Comparison of ENCODE assay signal across 7 cellular contexts in the genomic region with DNA sequence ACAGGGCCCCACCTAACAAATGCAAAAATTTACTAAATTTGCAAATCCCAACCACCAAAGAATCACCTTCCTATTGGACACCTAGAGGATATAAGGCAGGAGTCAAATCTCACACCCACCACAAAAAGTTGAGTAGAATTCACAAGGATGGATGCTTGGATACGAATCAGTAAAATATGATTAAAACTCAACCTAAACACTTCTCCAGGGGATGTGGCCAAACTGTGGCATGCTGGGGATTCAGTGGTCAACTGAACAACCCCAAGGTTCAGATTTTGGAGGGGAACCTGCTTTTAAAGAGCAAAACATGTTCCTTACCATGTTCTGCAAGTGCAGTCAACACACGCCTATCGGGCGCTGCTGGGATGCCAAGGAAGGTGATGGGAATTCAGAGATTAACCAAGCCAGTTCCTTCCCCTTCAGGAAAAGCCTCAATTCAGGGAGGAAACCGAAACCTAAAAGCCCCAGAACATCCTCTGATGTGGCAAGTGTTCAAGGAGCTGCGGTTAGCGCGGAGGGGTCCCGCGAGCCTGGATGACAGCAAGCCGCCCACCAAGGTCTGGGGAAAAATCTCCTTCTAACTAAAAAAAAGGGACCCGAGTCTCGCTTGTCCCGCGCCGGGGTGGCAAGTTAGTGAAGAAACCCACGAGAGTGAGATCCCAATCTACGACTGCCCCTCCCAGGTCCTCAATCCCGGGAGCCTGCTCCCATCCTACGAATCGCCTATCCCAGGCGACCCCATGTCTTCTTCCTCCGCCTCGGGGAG. TPM values are rescaled to one million over a fixed set of nuclear protein-coding genes. Genes with fewer than 3 reads are reported as not detected.
DNase-seq lines count a peak whose midpoint lies in the region; ATAC-seq and TF ChIP-seq lines count a peak whose summit lies in the region.

No MANE protein-coding gene starts in this region.

- peak; percentile 32 for DNase-seq in T-helper 2 cell treated with Interferon-gamma antibody and Interleukin-4, amounts not matched to agents 5 μg/mL and 100 μg/mL, for 36 hours (ENCODE audit: low spot score)
- DNase-seq in effector CD8-positive, alpha-beta T cell (lab: John Stamatoyannopoulos, UW): peak; percentile 47
- DNase-seq in mesenchymal stem cell: peak; percentile 65
- DNase-seq in tibial nerve (ENCODE audit: low spot score in 2 of 2): no peak

- H3K79me1 ChIP-seq in mesenchymal stem cell (replicated peaks; ENCODE audit: low read length, poor library complexity, severe bottlenecking): peaks cover 9% of the 10 kb centered on the region

- peak overlapping the region; percentile 79 for H2AFZ ChIP-seq in mesenchymal stem cell (ENCODE audit: low read depth, low read length)

- H3K36me3 ChIP-seq in mesenchymal stem cell (ENCODE audit: control insufficient read depth in 1 of 2, insufficient read depth in 2 of 2, low read depth in 1 of 2, low read length in 2 of 2): peaks cover 2 to 3% of the 10 kb centered on the region in 2 experiments
- H3K36me3 ChIP-seq in tibial nerve: peaks cover 0 to 20% (median 3%) of the 10 kb centered on the region in 3 donors

- H3K9ac ChIP-seq in mesenchymal stem cell (ENCODE audit: low read length): peak overlapping the region; percentile 96

- H3K27ac ChIP-seq in mesenchymal stem cell (ENCODE audit: low read length, poor library complexity, severe bottlenecking): no peak overlapping the region
- H3K27ac ChIP-seq in tibial nerve: peak overlapping the region; percentile 90 to 100 (median 98)

- ATAC-seq in HG03064 (IDR thresholded peaks at IDR 0.05; ENCODE audit: low read depth, unreplicated experiment) (peak; percentile 10), HG03045 (IDR thresholded peaks at IDR 0.05; ENCODE audit: unreplicated experiment) (no peak)

- peak overlapping the region; percentile 90 for H3K4me2 ChIP-seq in mesenchymal stem cell (ENCODE audit: low read length, poor library complexity, severe bottlenecking)

- no peaks in the 10 kb centered on the region for H3K27me3 ChIP-seq in mesenchymal stem cell (ENCODE audit: control insufficient read depth in 1 of 2, insufficient read depth in 1 of 2, low read length in 2 of 2)
- no peaks in the 10 kb centered on the region for H3K27me3 ChIP-seq in tibial nerve

- TF ChIP-seq EP300 in tibial nerve (IDR thresholded peaks at IDR 0.05): peak in 1 of 2 donors; percentile 7

- no peak for TF ChIP-seq POLR2A in tibial nerve (IDR thresholded peaks at IDR 0.05)

- no peak overlapping the region for H2BK12ac ChIP-seq in mesenchymal stem cell (ENCODE audit: low read length in 2 of 2)

- H3K4ac ChIP-seq in mesenchymal stem cell (ENCODE audit: low read depth in 1 of 2, low read length in 2 of 2): peak overlapping the region in 1 of 2 experiments; percentile 43

- peak in 1 of 5 experiments; percentile 13 for TF ChIP-seq CTCF in tibial nerve (IDR thresholded peaks at IDR 0.05)

- H4K91ac ChIP-seq in mesenchymal stem cell (ENCODE audit: low read length): no peak overlapping the region

- no peak overlapping the region for H2BK5ac ChIP-seq in mesenchymal stem cell (ENCODE audit: low read depth, low read length, poor library complexity, severe bottlenecking)

- H3K14ac ChIP-seq in mesenchymal stem cell (ENCODE audit: low read length in 2 of 2): no peak overlapping the region

- H2BK120ac ChIP-seq in mesenchymal stem cell (ENCODE audit: low read depth, low read length): no peak overlapping the region

- peaks cover 34% of the 10 kb centered on the region for H3K36me3 Mint-ChIP-seq in T-helper 2 cell treated with Interferon-gamma antibody and Interleukin-4, amounts not matched to agents 5 μg/mL and 100 μg/mL, for 36 hours (ENCODE audit: low read depth)

- H3K9me3 ChIP-seq in mesenchymal stem cell (ENCODE audit: control insufficient read depth, low read length) (no peaks in the 10 kb centered on the region), tibial nerve (no peaks in the 10 kb centered on the region)

- H3K4me1 ChIP-seq in mesenchymal stem cell (ENCODE audit: control insufficient read depth, insufficient read depth, low read depth, low read length) (peaks cover 2% of the 10 kb centered on the region), tibial nerve (peaks cover 0 to 65% (median 39%) of the 10 kb centered on the region in 4 donors)

- no peak overlapping the region for H4K8ac ChIP-seq in mesenchymal stem cell (ENCODE audit: low read length)

- H2BK15ac ChIP-seq in mesenchymal stem cell (ENCODE audit: low read depth, poor library complexity, severe bottlenecking): no peak overlapping the region

- H3K4me3 ChIP-seq in GM08714 (ENCODE audit: low read length): peak overlapping the region; percentile 85
- peak overlapping the region; percentile 86 to 97 for H3K4me3 ChIP-seq in mesenchymal stem cell (ENCODE audit: insufficient read depth in 1 of 2, low read depth in 1 of 2, low read length in 2 of 2)
- peak overlapping the region; percentile 71 to 98 (median 92) for H3K4me3 ChIP-seq in tibial nerve

- peaks cover 37% of the 10 kb centered on the region for H3K4me1 Mint-ChIP-seq in T-helper 2 cell treated with Interferon-gamma antibody and Interleukin-4, amounts not matched to agents 5 μg/mL and 100 μg/mL, for 36 hours (ENCODE audit: low read depth)

- no peaks in the 10 kb centered on the region for H3K9me3 Mint-ChIP-seq in T-helper 2 cell treated with Interferon-gamma antibody and Interleukin-4, amounts not matched to agents 5 μg/mL and 100 μg/mL, for 36 hours

- H3K4me3 Mint-ChIP-seq in T-helper 2 cell treated with Interferon-gamma antibody and Interleukin-4, amounts not matched to agents 5 μg/mL and 100 μg/mL, for 36 hours: peak overlapping the region; percentile 92

- no peak overlapping the region for H3K18ac ChIP-seq in mesenchymal stem cell (ENCODE audit: low read depth in 1 of 2, low read length in 2 of 2)

- H3K27ac Mint-ChIP-seq in T-helper 2 cell treated with Interferon-gamma antibody and Interleukin-4, amounts not matched to agents 5 μg/mL and 100 μg/mL, for 36 hours: peak overlapping the region; percentile 94

- H2AK5ac ChIP-seq in mesenchymal stem cell (ENCODE audit: low read length, severe bottlenecking): no peak overlapping the region

- no peaks in the 10 kb centered on the region for H3K27me3 Mint-ChIP-seq in T-helper 2 cell treated with Interferon-gamma antibody and Interleukin-4, amounts not matched to agents 5 μg/mL and 100 μg/mL, for 36 hours (ENCODE audit: low read depth)

- peak overlapping the region in 1 of 2 experiments; percentile 11 for H3K23ac ChIP-seq in mesenchymal stem cell (ENCODE audit: low read length in 2 of 2)

- WGBS in mesenchymal stem cell: 3% methylated on average over 23 of the region's 24 CpGs
- WGBS in tibial nerve, 2 donors: 1 to 2% methylated on average over 23 to 24 of the region's 24 CpGs

RNA-seq across cellular contexts. Expression of a gene that starts 0.9 kb away (rescaled TPM):
- polyA plus RNA-seq in mesenchymal stem cell (2013, experiment 1 of 2): 16.7 TPM
- 16.7 TPM for polyA plus RNA-seq in mesenchymal stem cell (2013, experiment 2 of 2)
- total RNA-seq in tibial nerve: 100 to 1,000 TPM; 466 to 595 (median 566) TPM

Comparison
In these comparisons a context has a peak if more than half of its experiments do, and no peak if none do; other contexts are left out.
1. DNase-seq: peak in T-helper 2 cell treated with Interferon-gamma antibody and Interleukin-4, amounts not matched to agents 5 μg/mL and 100 μg/mL, for 36 hours (single experiment), effector CD8-positive, alpha-beta T cell (single experiment) and mesenchymal stem cell (single experiment); none in tibial nerve (0 of 2).
2. Peak in every context shown above with its lines, with median percentiles within 50 percentile points of each other: H3K4me3 ChIP-seq.